Comparison of ENCODE assay signal across 8 cellular contexts in genomic region chr16:67030221-67030962, GRCh38. TPM values are rescaled to one million over a fixed set of nuclear protein-coding genes. Genes with fewer than 3 reads are reported as not detected.
DNase-seq lines count a peak whose midpoint lies in the region; ATAC-seq, FAIRE-seq and TF ChIP-seq lines count a peak whose summit lies in the region.

No MANE protein-coding gene starts in this region.

- TF ChIP-seq CTCF in DND-41 (IDR thresholded peaks at IDR 0.05; ENCODE audit: borderline replicate concordance, extremely low read depth, low read length, poor library complexity, severe bottlenecking) (no peak), PC-9 (conservative IDR thresholded peaks at IDR 0.05) (no peak), pancreas (IDR thresholded peaks at IDR 0.05) (no peak)

- H3K36me3 ChIP-seq in DND-41 (ENCODE audit: insufficient read depth, low read length) (peaks cover 53% of the 10 kb centered on the region), PC-9 (ENCODE audit: low read depth) (0 out of 2 replicates have a peak, but pooled peaks cover 9% of the 10 kb centered on the region), pancreas (no peaks in the 10 kb centered on the region)

- intact Hi-C loops in PC-9 (cut with micrococcal nuclease; ENCODE audit: unreplicated experiment) (no loop called here), pancreas (cut with DNase I) (no loop called here)

- no peaks in the 10 kb centered on the region; the same call in 1 of the 2 replicates for H3F3A ChIP-seq in PC-9 (ENCODE audit: insufficient read depth, low read depth)

- peaks cover 70% of the 10 kb centered on the region for H3K79me2 ChIP-seq in DND-41 (ENCODE audit: insufficient read depth, low read length)
- peaks cover 62% of the 10 kb centered on the region for H3K79me2 ChIP-seq in PC-9 (ENCODE audit: low read depth)

- CTCF ChIA-PET in PC-9 (lab: Charles Lee) = interaction anchor here (1.1 to 1.3 kb wide), 2 partner anchors 13 to 51 kb away, joined by 5 to 6 read pairs; no protein-coding TSS in a partner anchor

- H3K27me3 ChIP-seq in DND-41 (ENCODE audit: insufficient read depth, low read length, poor library complexity) (no peaks in the 10 kb centered on the region), PC-9 (ENCODE audit: insufficient read depth, low read depth) (no peaks in the 10 kb centered on the region), pancreas (no peaks in the 10 kb centered on the region)

- DNase-seq in DND-41 (no peak), PC-9 (no peak), epithelial cell of prostate (ENCODE audit: low read depth, low spot score) (no peak), pancreas (peak in 1 of 6 donors; percentile 11), islet precursor cell (no peak), NCI-H1105 (lab: John Stamatoyannopoulos, UW) (no peak)

- no peak for FAIRE-seq in pancreas (lab: Jason Lieb, UNC)

- H3K9me2 ChIP-seq in PC-9 (ENCODE audit: insufficient read depth) = no peaks in the 10 kb centered on the region

- H3K9me3 ChIP-seq in DND-41 (ENCODE audit: insufficient read depth, low read length, severe bottlenecking) (no peaks in the 10 kb centered on the region), PC-9 (ENCODE audit: insufficient read depth, low read depth) (no peaks in the 10 kb centered on the region), pancreas (no peaks in the 10 kb centered on the region)

- BruUV-seq in PC-9 (replicated peaks; lab: Mats Ljungman, UMichigan) = TSS peak; percentile 31

- peak overlapping the region; percentile 96 for H3K9ac ChIP-seq in DND-41 (ENCODE audit: low read depth, low read length)

- peak overlapping the region; percentile 41 to 84 for H3K4me3 ChIP-seq in DND-41 (ENCODE audit: low read depth in 1 of 2, low read length in 2 of 2)
- peak overlapping the region; percentile 67 for H3K4me3 ChIP-seq in PC-9
- peak overlapping the region; percentile 78 to 97 (median 89) for H3K4me3 ChIP-seq in pancreas

- H3K4me1 ChIP-seq in DND-41 (ENCODE audit: insufficient read depth, low read length) (peaks cover 51% of the 10 kb centered on the region), PC-9 (replicated peaks; ENCODE audit: insufficient read depth) (peaks cover 18% of the 10 kb centered on the region), pancreas (peaks cover 0 to 18% (median 4%) of the 10 kb centered on the region in 3 donors)

- ATAC-seq in DND-41 (ENCODE audit: insufficient read depth, low read depth) = no peak
- ATAC-seq in pancreas = no peak
- ATAC-seq in GM21447 (IDR thresholded peaks at IDR 0.05; ENCODE audit: unreplicated experiment) = no peak
- no peak for ATAC-seq in GM18907 (IDR thresholded peaks at IDR 0.05; ENCODE audit: unreplicated experiment)

- H4K20me1 ChIP-seq in DND-41 (ENCODE audit: insufficient read depth, low read length) (peaks cover 49% of the 10 kb centered on the region), PC-9 (ENCODE audit: insufficient read depth) (peaks cover 11% of the 10 kb centered on the region; the same call in 1 of the 2 replicates)

- 47 to 50% methylated on average over 18 of the region's 18 CpGs for WGBS in pancreas, 2 donors

- H3K27ac ChIP-seq in DND-41 (ENCODE audit: low read length) (peak overlapping the region; percentile 78), PC-9 (no peak overlapping the region), epithelial cell of prostate (peak overlapping the region; percentile 86), pancreas (peak overlapping the region in 3 of 4 donors; percentile 95 to 96 (median 95))

- H2AFZ ChIP-seq in DND-41 (ENCODE audit: low read depth, low read length) (peak overlapping the region; percentile 66), PC-9 (peak overlapping the region; percentile 96)

- H3K4me2 ChIP-seq in DND-41 (ENCODE audit: insufficient read depth, low read length) (peak overlapping the region; percentile 71), PC-9 (peak overlapping the region; percentile 98)

- POLR2A ChIA-PET in PC-9 (lab: Charles Lee; ENCODE audit: unreplicated experiment) = interaction anchor here (0.5 kb wide), 1 partner anchor 143 kb away, joined by 11 read pairs; no protein-coding TSS in a partner anchor

RNA-seq across cellular contexts. Expression of gene CBFB, which starts 1.4 kb away (rescaled TPM):
- 58.7 and 63.3 TPM in 2 replicates for total RNA-seq in PC-9 (2021)
- 10 to 100 TPM; 13.1 to 27.0 (median 20.1) TPM for total RNA-seq in pancreas
- polyA plus RNA-seq in pancreas = 10 to 100 TPM; 11.5 to 19.7 TPM

RNA-seq across cellular contexts. Expression of gene CES4A, which starts 42.0 kb away (rescaled TPM):
- 2.5 and 3.1 TPM in 2 replicates for total RNA-seq in PC-9 (2021)
- total RNA-seq in pancreas = 10 to 100 TPM in 1 of 6 donors, 1 to 10 TPM in 5; 3.2 to 10.2 (median 4.6) TPM
- 10 to 100 TPM; 43.1 to 59.5 TPM for polyA plus RNA-seq in pancreas
